In genomic region chr4:177047070-177047850, GRCh38 we compare ENCODE assay signal across 8 cellular contexts.
DNase-seq lines count a peak whose midpoint lies in the region; TF ChIP-seq lines count a peak whose summit lies in the region.

No MANE protein-coding gene starts in this region.

- H3K4me1 ChIP-seq in MM.1S (ENCODE audit: low read length), result no peaks in the 10 kb centered on the region

- H3K79me2 ChIP-seq in MM.1S (ENCODE audit: low read length), result no peaks in the 10 kb centered on the region

- peak; percentile 77 for DNase-seq in activated effector memory CD4-positive, alpha-beta T cell treated with anti-CD3 and anti-CD28 coated beads, Interleukin-2, amount 50 U/mL, for 16 hours
- no peak for DNase-seq in activated effector memory CD4-positive, alpha-beta T cell treated with Interleukin-2 at 50 U/mL for 16 hours
- DNase-seq in HFF-Myc (ENCODE audit: extremely low read depth, low read depth) (peak; percentile 67), MM.1S (peak; percentile 71), MCF 10A (ENCODE audit: unreplicated experiment) (peak; percentile 87), kidney glomerular epithelial cell (lab: John Stamatoyannopoulos, UW) (peak; percentile 64)
- peak; percentile 30 for DNase-seq in T-helper 2 cell treated with Interferon-gamma antibody and Interleukin-4, amounts not matched to agents 5 μg/mL and 100 μg/mL, for 36 hours (ENCODE audit: low spot score)
- DNase-seq in stimulated activated CD4-positive, alpha-beta T cell treated with anti-CD3 and anti-CD28 coated beads, Interleukin-4, amount 100 ng/mL, for 1 hour, result peak; percentile 54

- POLR2A ChIA-PET in MCF 10A (lab: Yijun Ruan, JAX), result interaction anchor here (0.6 to 1.2 kb wide), 8 partner anchors 26 to 696 kb away, joined by 3 to 7 read pairs (median 3); no protein-coding TSS in a partner anchor

- H3K27me3 ChIP-seq in MM.1S (replicated peaks; ENCODE audit: insufficient read depth, low read length), result no peaks in the 10 kb centered on the region

- no peak overlapping the region for H3K27ac ChIP-seq in MM.1S (ENCODE audit: low read length)

- CTCF ChIA-PET in MCF 10A (lab: Yijun Ruan, JAX), result interaction anchor here (0.5 to 3.4 kb wide), 109 partner anchors 9 to 1303 kb away, joined by 3 to 58 read pairs (median 4); partner anchors contain the start of gene VEGFC

- no peaks in the 10 kb centered on the region for H3K36me3 Mint-ChIP-seq in T-helper 2 cell treated with Interferon-gamma antibody and Interleukin-4, amounts not matched to agents 5 μg/mL and 100 μg/mL, for 36 hours (ENCODE audit: low read depth)
- no peaks in the 10 kb centered on the region for H3K36me3 Mint-ChIP-seq in MCF 10A (ENCODE audit: insufficient read depth, unreplicated experiment)

- no peaks in the 10 kb centered on the region for H3K9me3 Mint-ChIP-seq in T-helper 2 cell treated with Interferon-gamma antibody and Interleukin-4, amounts not matched to agents 5 μg/mL and 100 μg/mL, for 36 hours
- H3K9me3 Mint-ChIP-seq in MCF 10A (ENCODE audit: unreplicated experiment), result no peaks in the 10 kb centered on the region

- no peak overlapping the region for H3K4me3 Mint-ChIP-seq in T-helper 2 cell treated with Interferon-gamma antibody and Interleukin-4, amounts not matched to agents 5 μg/mL and 100 μg/mL, for 36 hours
- no peak overlapping the region for H3K4me3 Mint-ChIP-seq in MCF 10A (ENCODE audit: unreplicated experiment)

- TF ChIP-seq CTCF in HFF-Myc (IDR thresholded peaks at IDR 0.05; ENCODE audit: low read depth, low read length, missing control alignments) (peak; percentile 83), MM.1S (IDR thresholded peaks at IDR 0.05; ENCODE audit: low read length) (peak; percentile 81), MCF 10A (IDR thresholded peaks at IDR 0.05; ENCODE audit: unreplicated experiment) (peak; percentile 72)

- H3K4me1 Mint-ChIP-seq in T-helper 2 cell treated with Interferon-gamma antibody and Interleukin-4, amounts not matched to agents 5 μg/mL and 100 μg/mL, for 36 hours (ENCODE audit: low read depth), result no peaks in the 10 kb centered on the region
- no peaks in the 10 kb centered on the region for H3K4me1 Mint-ChIP-seq in MCF 10A (ENCODE audit: insufficient read depth, unreplicated experiment)

- H3K36me3 ChIP-seq in MM.1S (replicated peaks; ENCODE audit: insufficient read depth, low read length), result no peaks in the 10 kb centered on the region

- H3K4me3 ChIP-seq in HFF-Myc (replicated peaks; ENCODE audit: low read depth, low read length) (no peak overlapping the region), MM.1S (ENCODE audit: low read length) (no peak overlapping the region)

- H4K20me1 ChIP-seq in MM.1S (ENCODE audit: insufficient read depth, low read length), result no peaks in the 10 kb centered on the region

- H3F3A ChIP-seq in MM.1S (ENCODE audit: insufficient read depth, low read length), result no peaks in the 10 kb centered on the region

- H3K9me3 ChIP-seq in MM.1S (replicated peaks; ENCODE audit: insufficient read depth, low read length), result no peaks in the 10 kb centered on the region

- BruUV-seq in MCF 10A (replicated peaks; lab: Mats Ljungman, UMichigan), result no TSS peak

- H3K4me2 ChIP-seq in MM.1S (ENCODE audit: low read depth, low read length), result no peak overlapping the region

- no peak overlapping the region for H3K9ac ChIP-seq in MM.1S (ENCODE audit: low read length)

- no peak overlapping the region for H2AFZ ChIP-seq in MM.1S (ENCODE audit: low read length)

- H3K27ac Mint-ChIP-seq in T-helper 2 cell treated with Interferon-gamma antibody and Interleukin-4, amounts not matched to agents 5 μg/mL and 100 μg/mL, for 36 hours, result no peak overlapping the region
- H3K27ac Mint-ChIP-seq in MCF 10A (ENCODE audit: low read depth, unreplicated experiment), result no peak overlapping the region

- H3K9me2 ChIP-seq in MM.1S (replicated peaks; ENCODE audit: insufficient read depth, low read length), result no peaks in the 10 kb centered on the region

- intact Hi-C loops in MCF 10A (cut with micrococcal nuclease), result loop anchor here (1.0 to 5.0 kb wide), 5 partner anchors 83 to 670 kb away; no protein-coding TSS in a partner anchor

- H3K27me3 Mint-ChIP-seq in T-helper 2 cell treated with Interferon-gamma antibody and Interleukin-4, amounts not matched to agents 5 μg/mL and 100 μg/mL, for 36 hours (ENCODE audit: low read depth), result peaks cover 5% of the 10 kb centered on the region
- no peaks in the 10 kb centered on the region for H3K27me3 Mint-ChIP-seq in MCF 10A (ENCODE audit: insufficient read depth, unreplicated experiment)
